ENCODE assay signal across 1 cellular context in genomic region chr3:16294854-16295253, GRCh38.
TF ChIP-seq lines count a peak whose summit lies in the region.

No MANE protein-coding gene starts in this region.

TF ChIP-seq in IMR-90, 13 proteins besides CTCF, POLR2A, EP300 and RAD21 (continued from another document):
- TF ChIP-seq NFE2L2 (IDR thresholded peaks at IDR 0.05; ENCODE audit: low read depth, low read length) (no peak), CHD1 (IDR thresholded peaks at IDR 0.05; ENCODE audit: low read depth, low read length) (no peak), CEBPB (IDR thresholded peaks at IDR 0.05; ENCODE audit: low read depth, low read length) (no peak), SMC3 (IDR thresholded peaks at IDR 0.05; ENCODE audit: low read depth, low read length) (no peak), BHLHE40 (IDR thresholded peaks at IDR 0.05; ENCODE audit: low read depth, low read length) (no peak), FOS (IDR thresholded peaks at IDR 0.05; ENCODE audit: low read depth, low read length) (no peak), RCOR1 (IDR thresholded peaks at IDR 0.05; ENCODE audit: insufficient replicate concordance, low read length) (no peak), USF2 (IDR thresholded peaks at IDR 0.05; ENCODE audit: low read depth, low read length) (no peak)
